In the genomic region with DNA sequence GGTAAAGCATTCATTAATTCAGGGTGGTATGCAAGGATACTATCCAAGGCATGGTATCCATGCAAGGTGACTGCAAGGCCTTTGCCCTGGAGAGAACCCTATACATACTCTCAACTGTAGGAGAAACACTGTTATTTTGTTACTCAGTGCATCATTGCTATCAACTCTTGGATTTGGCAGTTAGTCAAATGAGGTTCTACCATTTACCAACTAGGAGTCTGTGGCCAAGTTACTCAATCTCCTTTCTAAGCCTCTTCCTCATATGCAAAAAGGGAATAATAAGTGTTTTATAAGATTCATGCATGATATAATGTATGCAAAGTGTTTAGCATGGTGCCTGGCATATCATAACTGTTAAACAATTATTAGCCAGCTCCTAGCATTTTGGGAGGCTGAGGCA, we compare ENCODE assay signal across 1 cellular context.
TF ChIP-seq lines count a peak whose summit lies in the region.

No MANE protein-coding gene starts in this region.

TF ChIP-seq in HepG2, 621 proteins besides CTCF, POLR2A, EP300 and RAD21:
- TF ChIP-seq, protein P1, sequence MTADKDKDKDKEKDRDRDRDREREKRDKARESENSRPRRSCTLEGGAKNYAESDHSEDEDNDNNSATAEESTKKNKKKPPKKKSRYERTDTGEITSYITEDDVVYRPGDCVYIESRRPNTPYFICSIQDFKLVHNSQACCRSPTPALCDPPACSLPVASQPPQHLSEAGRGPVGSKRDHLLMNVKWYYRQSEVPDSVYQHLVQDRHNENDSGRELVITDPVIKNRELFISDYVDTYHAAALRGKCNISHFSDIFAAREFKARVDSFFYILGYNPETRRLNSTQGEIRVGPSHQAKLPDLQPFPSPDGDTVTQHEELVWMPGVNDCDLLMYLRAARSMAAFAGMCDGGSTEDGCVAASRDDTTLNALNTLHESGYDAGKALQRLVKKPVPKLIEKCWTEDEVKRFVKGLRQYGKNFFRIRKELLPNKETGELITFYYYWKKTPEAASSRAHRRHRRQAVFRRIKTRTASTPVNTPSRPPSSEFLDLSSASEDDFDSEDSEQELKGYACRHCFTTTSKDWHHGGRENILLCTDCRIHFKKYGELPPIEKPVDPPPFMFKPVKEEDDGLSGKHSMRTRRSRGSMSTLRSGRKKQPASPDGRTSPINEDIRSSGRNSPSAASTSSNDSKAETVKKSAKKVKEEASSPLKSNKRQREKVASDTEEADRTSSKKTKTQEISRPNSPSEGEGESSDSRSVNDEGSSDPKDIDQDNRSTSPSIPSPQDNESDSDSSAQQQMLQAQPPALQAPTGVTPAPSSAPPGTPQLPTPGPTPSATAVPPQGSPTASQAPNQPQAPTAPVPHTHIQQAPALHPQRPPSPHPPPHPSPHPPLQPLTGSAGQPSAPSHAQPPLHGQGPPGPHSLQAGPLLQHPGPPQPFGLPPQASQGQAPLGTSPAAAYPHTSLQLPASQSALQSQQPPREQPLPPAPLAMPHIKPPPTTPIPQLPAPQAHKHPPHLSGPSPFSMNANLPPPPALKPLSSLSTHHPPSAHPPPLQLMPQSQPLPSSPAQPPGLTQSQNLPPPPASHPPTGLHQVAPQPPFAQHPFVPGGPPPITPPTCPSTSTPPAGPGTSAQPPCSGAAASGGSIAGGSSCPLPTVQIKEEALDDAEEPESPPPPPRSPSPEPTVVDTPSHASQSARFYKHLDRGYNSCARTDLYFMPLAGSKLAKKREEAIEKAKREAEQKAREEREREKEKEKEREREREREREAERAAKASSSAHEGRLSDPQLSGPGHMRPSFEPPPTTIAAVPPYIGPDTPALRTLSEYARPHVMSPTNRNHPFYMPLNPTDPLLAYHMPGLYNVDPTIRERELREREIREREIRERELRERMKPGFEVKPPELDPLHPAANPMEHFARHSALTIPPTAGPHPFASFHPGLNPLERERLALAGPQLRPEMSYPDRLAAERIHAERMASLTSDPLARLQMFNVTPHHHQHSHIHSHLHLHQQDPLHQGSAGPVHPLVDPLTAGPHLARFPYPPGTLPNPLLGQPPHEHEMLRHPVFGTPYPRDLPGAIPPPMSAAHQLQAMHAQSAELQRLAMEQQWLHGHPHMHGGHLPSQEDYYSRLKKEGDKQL (CRISPR knock-in tag; IDR thresholded peaks at IDR 0.05; ENCODE audit: low read depth): no peak
- TF ChIP-seq ZNF232 (CRISPR knock-in tag; IDR thresholded peaks at IDR 0.05; ENCODE audit: borderline replicate concordance): no peak
- TF ChIP-seq SIX4 (CRISPR knock-in tag; IDR thresholded peaks at IDR 0.05): no peak
- TF ChIP-seq ZNF589 (CRISPR knock-in tag; conservative IDR thresholded peaks at IDR 0.05): no peak
- TF ChIP-seq TOPORS (CRISPR knock-in tag; IDR thresholded peaks at IDR 0.05): no peak
